Comparison of ENCODE assay signal across 8 cellular contexts in genomic region chr1:22052115-22053017, GRCh38. TPM values are rescaled to one million over a fixed set of nuclear protein-coding genes. Genes with fewer than 3 reads are reported as not detected.
A peak's percentile ranks its signal among the peaks of the same experiment; 100 is the strongest.
DNase-seq lines count a peak whose midpoint lies in the region; ATAC-seq, FAIRE-seq and TF ChIP-seq lines count a peak whose summit lies in the region.

Gene CDC42 (plus strand): TSS chr1:22052709. CDS start chr1:22078479, 25,770 bp downstream.

- H3K4me1 ChIP-seq in adrenal gland (replicated peaks in 1 of 2) (peaks cover 24 to 35% of the 10 kb centered on the region in 2 donors), heart left ventricle (peaks cover 12 to 56% (median 36%) of the 10 kb centered on the region in 12 donors), upper lobe of left lung (peaks cover 31 to 41% (median 34%) of the 10 kb centered on the region in 4 donors)

- TF ChIP-seq POLR2A in GM12892 (IDR thresholded peaks at IDR 0.05; ENCODE audit: low read depth, low read length) (peak; percentile 98), adrenal gland (IDR thresholded peaks at IDR 0.05) (peak; percentile 97 to 99), heart left ventricle (IDR thresholded peaks at IDR 0.05) (peak; percentile 67 to 97), upper lobe of left lung (IDR thresholded peaks at IDR 0.05) (peak; percentile 80 to 99 (median 96))

- 14 to 60% (median 22%) methylated on average over 18 to 81 of the region's 81 CpGs for WGBS in adrenal gland, 4 donors
- WGBS in heart left ventricle, 4 donors = 16 to 34% (median 19%) methylated on average over 37 to 81 of the region's 81 CpGs
- 26 to 47% methylated on average over 25 to 49 of the region's 81 CpGs for WGBS in upper lobe of left lung, 2 donors

- peak in 1 of 4 donors; percentile 65 for TF ChIP-seq EP300 in upper lobe of left lung (IDR thresholded peaks at IDR 0.05)

- H3K27ac ChIP-seq in adrenal gland (peak within 1 kb of the TSS; percentile 90 to 100 (median 99)), heart left ventricle (peak within 1 kb of the TSS; percentile 94 to 100 (median 98)), upper lobe of left lung (peak within 1 kb of the TSS; percentile 99 to 100 (median 100))

- no peaks in the 10 kb centered on the region for H3K27me3 ChIP-seq in adrenal gland
- H3K27me3 ChIP-seq in heart left ventricle = no peaks in the 10 kb centered on the region
- no peaks in the 10 kb centered on the region for H3K27me3 ChIP-seq in upper lobe of left lung

- H3K36me3 ChIP-seq in adrenal gland (replicated peaks in 1 of 2) = no peaks in the 10 kb centered on the region
- peaks cover 0 to 12% (median 0%) of the 10 kb centered on the region in 9 donors for H3K36me3 ChIP-seq in heart left ventricle
- peaks cover 0 to under 1% (median 0%) of the 10 kb centered on the region in 4 donors for H3K36me3 ChIP-seq in upper lobe of left lung

- H3K9me3 ChIP-seq in adrenal gland (replicated peaks in 1 of 3) = no peaks in the 10 kb centered on the region
- no peaks in the 10 kb centered on the region for H3K9me3 ChIP-seq in heart left ventricle
- no peaks in the 10 kb centered on the region for H3K9me3 ChIP-seq in upper lobe of left lung

- TF ChIP-seq CTCF in adrenal gland (IDR thresholded peaks at IDR 0.05) (no peak), heart left ventricle (IDR thresholded peaks at IDR 0.05) (no peak), upper lobe of left lung (IDR thresholded peaks at IDR 0.05) (peak in 1 of 6 experiments; percentile 26)

- intact Hi-C loops in adrenal gland (cut with DNase I) (no loop called here), heart left ventricle (cut with DNase I) (loop anchor here in 2 of 10 donors (2.0 kb wide), 1 partner anchor 28 kb away; no protein-coding TSS in a partner anchor), posterior vena cava (cut with DNase I) (no loop called here)

- H3K4me3 ChIP-seq in adrenal gland (peak within 1 kb of the TSS; percentile 84 to 100 (median 96)), heart left ventricle (peak within 1 kb of the TSS; percentile 57 to 98 (median 78)), upper lobe of left lung (peak within 1 kb of the TSS; percentile 73 to 91 (median 86))

- FAIRE-seq in GM12892 (lab: Jason Lieb, UNC) = peak; percentile 94

- ATAC-seq in HG02852 (IDR thresholded peaks at IDR 0.05; ENCODE audit: unreplicated experiment) = peak; percentile 89
- ATAC-seq in heart left ventricle = peak; percentile 97 to 99 (median 98)
- peak; percentile 99 to 100 for ATAC-seq in upper lobe of left lung (ENCODE audit: low FRiP score in 2 of 2)

- peak; percentile 85 for DNase-seq in GM12892 (ENCODE audit: insufficient read length)
- DNase-seq in NCI-H146 treated with DMSO at 0.1 percent for 48 hours (lab: John Stamatoyannopoulos, UW; ENCODE audit: unreplicated experiment) = peak; percentile 85
- DNase-seq in T-helper 1 cell = peak; percentile 95 to 97 (median 96)
- peak; percentile 96 to 98 (median 98) for DNase-seq in adrenal gland
- peak; percentile 97 to 98 (median 98) for DNase-seq in heart left ventricle
- peak; percentile 99 for DNase-seq in posterior vena cava (ENCODE audit: low spot score)
- DNase-seq in upper lobe of left lung = peak; percentile 99

RNA-seq across cellular contexts. Expression of gene CDC42, which starts in this region (rescaled TPM):
- 324 TPM for polyA plus RNA-seq in GM12892 (2012; ENCODE audit: missing spikeins)
- 100 to 1,000 TPM; 150 to 240 (median 215) TPM for total RNA-seq in adrenal gland
- 100 to 1,000 TPM in 1 of 3 donors, 10 to 100 TPM in 2; 69.6 to 279 (median 79.1) TPM for polyA plus RNA-seq in adrenal gland
- total RNA-seq in heart left ventricle = 100 to 1,000 TPM; 135 to 260 (median 189) TPM
- polyA plus RNA-seq in heart left ventricle = 100 to 1,000 TPM in 1 of 2 donors, 10 to 100 TPM in 1; 74.3 to 184 TPM
- 100 to 1,000 TPM; 214 to 262 TPM for total RNA-seq in posterior vena cava
- total RNA-seq in upper lobe of left lung = 100 to 1,000 TPM in 4 of 6 donors, 10 to 100 TPM in 2; 24.1 to 248 (median 213) TPM

Comparison
In these comparisons a context has a peak if more than half of its experiments do, and no peak if none do; other contexts are left out.
1. Peak in every context shown above with its lines: DNase-seq, ATAC-seq, H3K4me3 ChIP-seq and H3K27ac ChIP-seq.